Comparison of ENCODE assay signal across 17 cellular contexts in the genomic region with DNA sequence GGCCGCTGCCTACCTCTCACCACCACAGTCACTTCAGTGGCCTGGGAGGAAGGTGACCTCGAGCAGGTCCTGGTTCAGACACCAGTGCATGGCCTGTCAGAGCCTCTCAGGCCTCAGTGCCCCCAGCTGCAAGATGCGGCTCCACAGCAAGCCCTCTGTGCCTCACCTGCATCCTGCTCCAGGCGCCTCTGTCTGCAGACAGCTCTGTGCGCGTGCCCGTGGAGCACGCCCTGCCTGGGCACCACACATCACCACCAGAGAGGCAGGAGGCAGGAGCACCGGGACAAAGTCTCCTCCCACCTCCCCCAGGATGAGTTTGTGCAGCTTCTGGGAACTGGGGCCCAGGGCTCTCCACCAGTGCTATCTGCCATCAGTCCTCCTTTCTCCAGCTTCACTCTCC.
DNase-seq lines count a peak whose midpoint lies in the region; ATAC-seq, FAIRE-seq and TF ChIP-seq lines count a peak whose summit lies in the region.
"Had no signal": no experiment of that assay in that cellular context is flagged by ENCODE, and none has a peak within 500 bp of the region (broad histone marks: within the 10 kb centered on the region; RNA-seq: fewer than 3 reads in every experiment).

No MANE protein-coding gene starts in this region.

- H3K4ac ChIP-seq in H9 (ENCODE audit: low read depth, low read length): no peak overlapping the region

- no peaks in the 10 kb centered on the region for H3K23me2 ChIP-seq in H9 (ENCODE audit: insufficient read length, low read depth, low read length, poor library complexity, severe bottlenecking)

- H3K56ac ChIP-seq in H9 (ENCODE audit: insufficient read length, low read depth, low read length): no peak overlapping the region

- no peaks in the 10 kb centered on the region for H3K27me3 ChIP-seq in H9 (ENCODE audit: insufficient read depth, low read length)

- no peak overlapping the region for H3K27ac Mint-ChIP-seq in CD14-positive monocyte
- no peak overlapping the region for H3K27ac Mint-ChIP-seq in H9
- H3K27ac Mint-ChIP-seq: activated naive CD4-positive, alpha-beta T cell treated with anti-CD3 and anti-CD28 coated beads, Interleukin-2, amount 10 ng/mL, durations not matched to agents 7 days and 5 days; activated T-cell treated with anti-CD3 and anti-CD28 coated beads, Interleukin-2, amount 50 U/mL, for 24 hours; dendritic cell treated with granulocyte-macrophage colony-stimulating factor and Interleukin-4, amounts not matched to agents 40 ng/mL and 50 ng/mL, for 4 days had no signal

- H3K9me3 Mint-ChIP-seq in CD14-positive monocyte (peaks cover 0 to 2% (median 0%) of the 10 kb centered on the region in 7 donors), H9 (no peaks in the 10 kb centered on the region)
- H3K9me3 Mint-ChIP-seq: activated naive CD4-positive, alpha-beta T cell treated with anti-CD3 and anti-CD28 coated beads, Interleukin-2, amount 10 ng/mL, durations not matched to agents 7 days and 5 days; activated T-cell treated with anti-CD3 and anti-CD28 coated beads, Interleukin-2, amount 50 U/mL, for 24 hours; dendritic cell treated with granulocyte-macrophage colony-stimulating factor and Interleukin-4, amounts not matched to agents 40 ng/mL and 50 ng/mL, for 4 days had no signal

- H3K27ac ChIP-seq in H9 (ENCODE audit: insufficient read length, low read depth, low read length) (no peak overlapping the region), VCaP (peak overlapping the region; percentile 48)
- H3K27ac ChIP-seq: parathyroid adenoma, thoracic aorta had no signal

- no peak overlapping the region for H3K18ac ChIP-seq in H9 (ENCODE audit: insufficient read length, low read depth, low read length)

- H3K9me3 ChIP-seq in H9 (ENCODE audit: control insufficient read depth, low read depth, low read length) (no peaks in the 10 kb centered on the region), mucosa of descending colon (no peaks in the 10 kb centered on the region)
- H3K9me3 ChIP-seq: thoracic aorta had no signal

- H3K23ac ChIP-seq in H9 (ENCODE audit: insufficient read length, low read depth, low read length): no peak overlapping the region

- H2AFZ ChIP-seq in H9 (ENCODE audit: low read length): no peak overlapping the region
- H2AFZ ChIP-seq: parathyroid adenoma had no signal

- no peak overlapping the region for H4K5ac ChIP-seq in H9 (ENCODE audit: insufficient read length, low read depth, low read length)

- H4K8ac ChIP-seq in H9 (replicated peaks; ENCODE audit: insufficient read length, low read depth, low read length): no peak overlapping the region

- peak; percentile 8 for ATAC-seq in mucosa of descending colon
- ATAC-seq in GM21717 (IDR thresholded peaks at IDR 0.05; ENCODE audit: unreplicated experiment): no peak
- ATAC-seq in GM21447 (IDR thresholded peaks at IDR 0.05; ENCODE audit: unreplicated experiment): no peak
- ATAC-seq: K562 had no signal

- no peaks in the 10 kb centered on the region for H3K36me3 ChIP-seq in mucosa of descending colon (ENCODE audit: low read depth)
- H3K36me3 ChIP-seq: thoracic aorta had no signal

- H2BK20ac ChIP-seq in H9 (ENCODE audit: low read depth, low read length, poor library complexity, severe bottlenecking): no peak overlapping the region

- TF ChIP-seq CTCF in CD14-positive monocyte (IDR thresholded peaks at IDR 0.05) (no peak), H9 (conservative IDR thresholded peaks at IDR 0.05) (no peak), VCaP (conservative IDR thresholded peaks at IDR 0.05) (no peak), mucosa of descending colon (IDR thresholded peaks at IDR 0.05) (no peak)

- H3K4me1 ChIP-seq in H9 (ENCODE audit: insufficient read depth, low read length): no peaks in the 10 kb centered on the region
- no peaks in the 10 kb centered on the region for H3K4me1 ChIP-seq in mucosa of descending colon (ENCODE audit: low read depth)

- H3K4me1 Mint-ChIP-seq in CD14-positive monocyte (peaks cover 35% of the 10 kb centered on the region), H9 (peaks cover 5 to 6% of the 10 kb centered on the region in 2 experiments)

- peak; percentile 26 for DNase-seq in CD14-positive monocyte (ENCODE audit: low spot score)
- DNase-seq in H9: peak; percentile 17
- DNase-seq in mucosa of descending colon: no peak
- DNase-seq in GM12892 (ENCODE audit: insufficient read length): no peak
- DNase-seq: activated CD4-positive, alpha-beta T cell treated with anti-CD3 and anti-CD28 coated beads, Interleukin-2, amount 50 U/mL, for 48 hours; activated naive CD4-positive, alpha-beta T cell treated with anti-CD3 and anti-CD28 coated beads, Interleukin-2, amount 10 ng/mL, durations not matched to agents 7 days and 5 days; activated T-cell treated with anti-CD3 and anti-CD28 coated beads, Interleukin-2, amount 50 U/mL, for 24 hours; left ventricle myocardium superior; OCI-M1; stimulated activated CD4-positive, alpha-beta T cell treated with anti-CD3 and anti-CD28 coated beads, Interleukin-2, amount 100 ng/mL, for 48 hours had no signal

- H3K36me3 Mint-ChIP-seq in CD14-positive monocyte (no peaks in the 10 kb centered on the region), H9 (ENCODE audit: insufficient read depth in 1 of 3, low read depth in 3 of 3) (no peaks in the 10 kb centered on the region; a peak in 1 of 7 replicates)
- H3K36me3 Mint-ChIP-seq: activated naive CD4-positive, alpha-beta T cell treated with anti-CD3 and anti-CD28 coated beads, Interleukin-2, amount 10 ng/mL, durations not matched to agents 7 days and 5 days had no signal

- no peak overlapping the region for H4K91ac ChIP-seq in H9 (ENCODE audit: insufficient read length, low read depth, low read length)

- H3K79me2 ChIP-seq in H9 (ENCODE audit: insufficient read depth, low read length): no peaks in the 10 kb centered on the region
- H3K79me2 ChIP-seq: parathyroid adenoma had no signal

- H3K4me2 ChIP-seq in H9 (ENCODE audit: insufficient read depth, insufficient read length, low read length): no peak overlapping the region

- H2BK5ac ChIP-seq in H9 (ENCODE audit: insufficient read length, low read length): no peak overlapping the region

- no peak for TF ChIP-seq POLR2A in GM12892 (IDR thresholded peaks at IDR 0.05; ENCODE audit: low read depth, low read length)

- no CpG with 5 or more reads among the region's 9 CpGs for WGBS in H9 (ENCODE audit: extremely low coverage, insufficient read length, low lambda C conversion rate)

- no peak overlapping the region for H3K4me3 ChIP-seq in mucosa of descending colon
- H3K4me3 ChIP-seq: K562, thoracic aorta had no signal

- H3K27me3 Mint-ChIP-seq in CD14-positive monocyte (ENCODE audit: low read depth in 3 of 3) (peaks cover 0 to 4% (median 0%) of the 10 kb centered on the region in 3 donors), H9 (ENCODE audit: low read depth) (peaks cover 13% of the 10 kb centered on the region)
- H3K27me3 Mint-ChIP-seq: activated T-cell treated with anti-CD3 and anti-CD28 coated beads, Interleukin-2, amount 50 U/mL, for 24 hours; dendritic cell treated with granulocyte-macrophage colony-stimulating factor and Interleukin-4, amounts not matched to agents 40 ng/mL and 50 ng/mL, for 4 days had no signal

- FAIRE-seq in GM12892 (lab: Jason Lieb, UNC): no peak
- FAIRE-seq: K562 had no signal

- H2AK5ac ChIP-seq in H9 (ENCODE audit: insufficient read length, low read length): no peak overlapping the region

- no peak overlapping the region for H2BK15ac ChIP-seq in H9 (ENCODE audit: low read depth, low read length)

- no peak overlapping the region for H3K4me3 Mint-ChIP-seq in CD14-positive monocyte
- no peak overlapping the region for H3K4me3 Mint-ChIP-seq in H9
- H3K4me3 Mint-ChIP-seq: activated naive CD4-positive, alpha-beta T cell treated with anti-CD3 and anti-CD28 coated beads, Interleukin-2, amount 10 ng/mL, durations not matched to agents 7 days and 5 days; activated T-cell treated with anti-CD3 and anti-CD28 coated beads, Interleukin-2, amount 50 U/mL, for 24 hours; dendritic cell treated with granulocyte-macrophage colony-stimulating factor and Interleukin-4, amounts not matched to agents 40 ng/mL and 50 ng/mL, for 4 days had no signal

- no peak overlapping the region for H3K9ac ChIP-seq in H9 (ENCODE audit: extremely low read depth, insufficient read length, low read length)
- H3K9ac ChIP-seq: parathyroid adenoma had no signal

- H3K14ac ChIP-seq in H9 (ENCODE audit: insufficient read depth, low read length): no peak overlapping the region; the same call in 1 of the 2 replicates

- intact Hi-C loops in CD14-positive monocyte (cut with micrococcal nuclease) (loop anchor here in 1 of 2 donors (10.0 kb wide), 1 partner anchor 109 kb away; no protein-coding TSS in a partner anchor), mucosa of descending colon (cut with DNase I, micrococcal nuclease) (no loop called here)

- H4K20me1 ChIP-seq in H9 (ENCODE audit: control insufficient read depth, insufficient read depth, insufficient read length): no peaks in the 10 kb centered on the region

- no peak overlapping the region for H3T11ph ChIP-seq in H9 (ENCODE audit: low read length)

- H3K79me1 ChIP-seq in H9 (ENCODE audit: insufficient read depth, low read depth, low read length, poor library complexity, severe bottlenecking): no peaks in the 10 kb centered on the region

- no peak overlapping the region for H2BK120ac ChIP-seq in H9 (ENCODE audit: low read depth, low read length, poor library complexity, severe bottlenecking)

- H2BK12ac ChIP-seq in H9 (ENCODE audit: insufficient read length, low read depth, low read length): no peak overlapping the region

Comparison
In these comparisons a context has a peak if more than half of its experiments do, and no peak if none do; other contexts are left out.
1. DNase-seq: peak in CD14-positive monocyte (single experiment) and H9 (single experiment); none in mucosa of descending colon (0 of 3) and GM12892 (single experiment).